Comparison of ENCODE assay signal across 8 cellular contexts in the genomic region with DNA sequence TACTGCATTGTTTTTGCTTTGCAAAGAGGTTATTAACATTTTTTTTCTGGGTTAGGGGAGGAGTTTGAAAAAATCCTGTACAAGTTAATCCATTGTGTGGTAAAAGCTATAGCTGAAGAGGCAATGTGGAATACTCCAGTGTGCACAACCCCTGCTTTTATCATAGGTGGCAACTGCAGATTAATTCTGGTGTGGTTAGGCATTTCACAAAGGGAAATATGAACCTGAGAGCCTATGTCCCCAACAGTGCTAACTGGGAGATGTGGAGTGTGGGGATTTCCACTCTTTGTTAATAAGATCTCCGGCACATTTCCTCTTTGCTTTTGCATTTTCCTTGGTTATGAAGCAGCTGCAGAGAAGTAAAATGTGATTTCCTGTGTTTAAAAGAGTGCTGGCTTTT. TPM values are rescaled to one million over a fixed set of nuclear protein-coding genes. Genes with fewer than 3 reads are reported as not detected.
DNase-seq lines count a peak whose midpoint lies in the region; ATAC-seq and TF ChIP-seq lines count a peak whose summit lies in the region.

No MANE protein-coding gene starts in this region.

- H3K4me1 ChIP-seq in BE2C = peaks cover 16% of the 10 kb centered on the region

- H3K4me1 Mint-ChIP-seq in effector memory CD8-positive, alpha-beta T cell (ENCODE audit: low read depth in 2 of 2) = peaks cover 24 to 42% of the 10 kb centered on the region in 2 donors

- TF ChIP-seq CTCF in BE2C (IDR thresholded peaks at IDR 0.05; ENCODE audit: low read depth, low read length) = no peak

- H3K27me3 ChIP-seq in BE2C = no peaks in the 10 kb centered on the region

- no peaks in the 10 kb centered on the region for H3K9me3 ChIP-seq in BE2C

- peak; percentile 21 for DNase-seq in DMS53 (lab: John Stamatoyannopoulos, UW)
- DNase-seq in DMS53 treated with DMSO at 0.1 percent for 48 hours (lab: John Stamatoyannopoulos, UW; ENCODE audit: unreplicated experiment) = no peak
- peak; percentile 54 for DNase-seq in NCI-H226
- peak in 1 of 3 experiments; percentile 5 for DNase-seq in effector memory CD8-positive, alpha-beta T cell
- peak; percentile 73 for DNase-seq in renal cortical epithelial cell (ENCODE audit: low read depth)
- no peak for DNase-seq in NCI-H146 (lab: John Stamatoyannopoulos, UW)
- no peak for DNase-seq in BE2C
- no peak for DNase-seq in Ammon's horn (ENCODE audit: low spot score)

- no peaks in the 10 kb centered on the region for H3K9me3 Mint-ChIP-seq in effector memory CD8-positive, alpha-beta T cell

- no peak overlapping the region for H3K4me3 ChIP-seq in BE2C (ENCODE audit: low read depth, low read length)

- H3K27me3 Mint-ChIP-seq in effector memory CD8-positive, alpha-beta T cell = no peaks in the 10 kb centered on the region

- peaks cover 6% of the 10 kb centered on the region for H3K36me3 Mint-ChIP-seq in effector memory CD8-positive, alpha-beta T cell (ENCODE audit: insufficient read depth)

- 0 out of 2 replicates have a peak, but pooled peaks cover 5% of the 10 kb centered on the region for H3K36me3 ChIP-seq in BE2C

- H3K4me3 Mint-ChIP-seq in effector memory CD8-positive, alpha-beta T cell = peak overlapping the region; percentile 37 to 43

- peak; percentile 85 for ATAC-seq in effector memory CD8-positive, alpha-beta T cell (replicated peaks)

- H3K27ac Mint-ChIP-seq in effector memory CD8-positive, alpha-beta T cell = peak overlapping the region; percentile 49 to 75

RNA-seq across cellular contexts. Expression of a gene that starts 33.6 kb away (rescaled TPM):
- total RNA-seq in renal cortical epithelial cell = 58.8 and 69.8 TPM in 2 replicates
- polyA plus RNA-seq in BE2C (2012; ENCODE audit: insufficient read depth, insufficient read length, low read depth) = 6.6 TPM

RNA-seq across cellular contexts. Expression of a gene that starts 34.2 kb away (rescaled TPM):
- total RNA-seq in renal cortical epithelial cell = 23.0 and 36.5 TPM in 2 replicates
- polyA plus RNA-seq in BE2C (2012; ENCODE audit: insufficient read depth, insufficient read length, low read depth) = 27.9 TPM

Comparison
In these comparisons a context has a peak if more than half of its experiments do, and no peak if none do; other contexts are left out.
1. DNase-seq: peak in DMS53 (single experiment), NCI-H226 (single experiment) and renal cortical epithelial cell (single experiment); none in DMS53 treated with DMSO at 0.1 percent for 48 hours (single experiment), NCI-H146 (single experiment), BE2C (single experiment) and Ammon's horn (single experiment).